Comparison of ENCODE assay signal across 1 cellular context in the genomic region with DNA sequence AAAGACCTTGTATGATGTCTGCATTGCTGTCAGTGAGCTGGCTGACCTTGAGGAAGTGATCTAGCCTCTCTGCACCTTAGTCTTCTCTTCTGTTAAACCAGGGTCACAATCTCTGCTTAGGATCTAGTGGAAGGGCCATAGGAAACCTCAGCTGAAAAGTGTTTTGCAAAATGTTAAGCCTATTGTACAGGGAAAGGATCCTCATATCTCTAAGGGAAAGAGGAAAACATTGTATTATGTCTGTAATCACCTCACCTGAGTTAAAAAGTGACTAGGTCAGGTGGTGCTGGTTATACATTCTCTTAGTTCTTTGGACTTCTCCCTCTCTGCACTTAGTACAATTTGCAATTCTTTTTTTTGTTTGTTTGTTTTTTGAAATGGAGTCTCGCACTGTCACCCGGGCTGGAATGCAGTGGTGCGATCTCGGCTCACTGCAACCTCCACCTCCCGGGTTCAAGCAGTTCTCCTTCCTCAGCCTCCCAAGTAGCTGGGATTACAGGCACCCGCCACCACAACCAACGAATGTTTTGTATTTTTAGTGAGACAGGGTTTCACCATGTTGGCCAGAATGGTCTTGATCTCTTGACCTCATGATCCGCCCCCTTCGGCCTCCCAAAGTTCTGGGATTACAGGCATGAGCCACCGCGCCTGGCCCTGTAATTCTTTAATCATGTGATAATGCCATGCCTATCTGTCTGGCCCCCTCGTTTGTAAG.
TF ChIP-seq lines count a peak whose summit lies in the region.

No MANE protein-coding gene starts in this region.

TF ChIP-seq in HepG2, 621 proteins besides CTCF, POLR2A, EP300 and RAD21 (continued from another document and continues in another):
- TF ChIP-seq, protein P1, sequence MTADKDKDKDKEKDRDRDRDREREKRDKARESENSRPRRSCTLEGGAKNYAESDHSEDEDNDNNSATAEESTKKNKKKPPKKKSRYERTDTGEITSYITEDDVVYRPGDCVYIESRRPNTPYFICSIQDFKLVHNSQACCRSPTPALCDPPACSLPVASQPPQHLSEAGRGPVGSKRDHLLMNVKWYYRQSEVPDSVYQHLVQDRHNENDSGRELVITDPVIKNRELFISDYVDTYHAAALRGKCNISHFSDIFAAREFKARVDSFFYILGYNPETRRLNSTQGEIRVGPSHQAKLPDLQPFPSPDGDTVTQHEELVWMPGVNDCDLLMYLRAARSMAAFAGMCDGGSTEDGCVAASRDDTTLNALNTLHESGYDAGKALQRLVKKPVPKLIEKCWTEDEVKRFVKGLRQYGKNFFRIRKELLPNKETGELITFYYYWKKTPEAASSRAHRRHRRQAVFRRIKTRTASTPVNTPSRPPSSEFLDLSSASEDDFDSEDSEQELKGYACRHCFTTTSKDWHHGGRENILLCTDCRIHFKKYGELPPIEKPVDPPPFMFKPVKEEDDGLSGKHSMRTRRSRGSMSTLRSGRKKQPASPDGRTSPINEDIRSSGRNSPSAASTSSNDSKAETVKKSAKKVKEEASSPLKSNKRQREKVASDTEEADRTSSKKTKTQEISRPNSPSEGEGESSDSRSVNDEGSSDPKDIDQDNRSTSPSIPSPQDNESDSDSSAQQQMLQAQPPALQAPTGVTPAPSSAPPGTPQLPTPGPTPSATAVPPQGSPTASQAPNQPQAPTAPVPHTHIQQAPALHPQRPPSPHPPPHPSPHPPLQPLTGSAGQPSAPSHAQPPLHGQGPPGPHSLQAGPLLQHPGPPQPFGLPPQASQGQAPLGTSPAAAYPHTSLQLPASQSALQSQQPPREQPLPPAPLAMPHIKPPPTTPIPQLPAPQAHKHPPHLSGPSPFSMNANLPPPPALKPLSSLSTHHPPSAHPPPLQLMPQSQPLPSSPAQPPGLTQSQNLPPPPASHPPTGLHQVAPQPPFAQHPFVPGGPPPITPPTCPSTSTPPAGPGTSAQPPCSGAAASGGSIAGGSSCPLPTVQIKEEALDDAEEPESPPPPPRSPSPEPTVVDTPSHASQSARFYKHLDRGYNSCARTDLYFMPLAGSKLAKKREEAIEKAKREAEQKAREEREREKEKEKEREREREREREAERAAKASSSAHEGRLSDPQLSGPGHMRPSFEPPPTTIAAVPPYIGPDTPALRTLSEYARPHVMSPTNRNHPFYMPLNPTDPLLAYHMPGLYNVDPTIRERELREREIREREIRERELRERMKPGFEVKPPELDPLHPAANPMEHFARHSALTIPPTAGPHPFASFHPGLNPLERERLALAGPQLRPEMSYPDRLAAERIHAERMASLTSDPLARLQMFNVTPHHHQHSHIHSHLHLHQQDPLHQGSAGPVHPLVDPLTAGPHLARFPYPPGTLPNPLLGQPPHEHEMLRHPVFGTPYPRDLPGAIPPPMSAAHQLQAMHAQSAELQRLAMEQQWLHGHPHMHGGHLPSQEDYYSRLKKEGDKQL (CRISPR knock-in tag; IDR thresholded peaks at IDR 0.05; ENCODE audit: low read depth): 0 out of 2 replicates have a peak, but pooled peaks have one; percentile 22
- TF ChIP-seq, protein P2, sequence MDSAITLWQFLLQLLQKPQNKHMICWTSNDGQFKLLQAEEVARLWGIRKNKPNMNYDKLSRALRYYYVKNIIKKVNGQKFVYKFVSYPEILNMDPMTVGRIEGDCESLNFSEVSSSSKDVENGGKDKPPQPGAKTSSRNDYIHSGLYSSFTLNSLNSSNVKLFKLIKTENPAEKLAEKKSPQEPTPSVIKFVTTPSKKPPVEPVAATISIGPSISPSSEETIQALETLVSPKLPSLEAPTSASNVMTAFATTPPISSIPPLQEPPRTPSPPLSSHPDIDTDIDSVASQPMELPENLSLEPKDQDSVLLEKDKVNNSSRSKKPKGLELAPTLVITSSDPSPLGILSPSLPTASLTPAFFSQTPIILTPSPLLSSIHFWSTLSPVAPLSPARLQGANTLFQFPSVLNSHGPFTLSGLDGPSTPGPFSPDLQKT (CRISPR knock-in tag; IDR thresholded peaks at IDR 0.05; ENCODE audit: borderline replicate concordance): no peak
- TF ChIP-seq, protein P3, sequence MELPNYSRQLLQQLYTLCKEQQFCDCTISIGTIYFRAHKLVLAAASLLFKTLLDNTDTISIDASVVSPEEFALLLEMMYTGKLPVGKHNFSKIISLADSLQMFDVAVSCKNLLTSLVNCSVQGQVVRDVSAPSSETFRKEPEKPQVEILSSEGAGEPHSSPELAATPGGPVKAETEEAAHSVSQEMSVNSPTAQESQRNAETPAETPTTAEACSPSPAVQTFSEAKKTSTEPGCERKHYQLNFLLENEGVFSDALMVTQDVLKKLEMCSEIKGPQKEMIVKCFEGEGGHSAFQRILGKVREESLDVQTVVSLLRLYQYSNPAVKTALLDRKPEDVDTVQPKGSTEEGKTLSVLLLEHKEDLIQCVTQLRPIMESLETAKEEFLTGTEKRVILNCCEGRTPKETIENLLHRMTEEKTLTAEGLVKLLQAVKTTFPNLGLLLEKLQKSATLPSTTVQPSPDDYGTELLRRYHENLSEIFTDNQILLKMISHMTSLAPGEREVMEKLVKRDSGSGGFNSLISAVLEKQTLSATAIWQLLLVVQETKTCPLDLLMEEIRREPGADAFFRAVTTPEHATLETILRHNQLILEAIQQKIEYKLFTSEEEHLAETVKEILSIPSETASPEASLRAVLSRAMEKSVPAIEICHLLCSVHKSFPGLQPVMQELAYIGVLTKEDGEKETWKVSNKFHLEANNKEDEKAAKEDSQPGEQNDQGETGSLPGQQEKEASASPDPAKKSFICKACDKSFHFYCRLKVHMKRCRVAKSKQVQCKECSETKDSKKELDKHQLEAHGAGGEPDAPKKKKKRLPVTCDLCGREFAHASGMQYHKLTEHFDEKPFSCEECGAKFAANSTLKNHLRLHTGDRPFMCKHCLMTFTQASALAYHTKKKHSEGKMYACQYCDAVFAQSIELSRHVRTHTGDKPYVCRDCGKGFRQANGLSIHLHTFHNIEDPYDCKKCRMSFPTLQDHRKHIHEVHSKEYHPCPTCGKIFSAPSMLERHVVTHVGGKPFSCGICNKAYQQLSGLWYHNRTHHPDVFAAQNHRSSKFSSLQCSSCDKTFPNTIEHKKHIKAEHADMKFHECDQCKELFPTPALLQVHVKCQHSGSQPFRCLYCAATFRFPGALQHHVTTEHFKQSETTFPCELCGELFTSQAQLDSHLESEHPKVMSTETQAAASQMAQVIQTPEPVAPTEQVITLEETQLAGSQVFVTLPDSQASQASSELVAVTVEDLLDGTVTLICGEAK (IDR thresholded peaks at IDR 0.05): no peak
- TF ChIP-seq, protein P3 (CRISPR knock-in tag; IDR thresholded peaks at IDR 0.05): peak; percentile 76
- TF ChIP-seq NR2F1 (CRISPR knock-in tag; IDR thresholded peaks at IDR 0.05): peak; percentile 13 to 76; a peak in 3 of 4 replicates
- peak; percentile 71 for TF ChIP-seq CBX1 (IDR thresholded peaks at IDR 0.05; ENCODE audit: low read depth)
- no peak for TF ChIP-seq EZH2 (conservative IDR thresholded peaks at IDR 0.05; ENCODE audit: low read depth, low read length)
- TF ChIP-seq, protein P4, sequence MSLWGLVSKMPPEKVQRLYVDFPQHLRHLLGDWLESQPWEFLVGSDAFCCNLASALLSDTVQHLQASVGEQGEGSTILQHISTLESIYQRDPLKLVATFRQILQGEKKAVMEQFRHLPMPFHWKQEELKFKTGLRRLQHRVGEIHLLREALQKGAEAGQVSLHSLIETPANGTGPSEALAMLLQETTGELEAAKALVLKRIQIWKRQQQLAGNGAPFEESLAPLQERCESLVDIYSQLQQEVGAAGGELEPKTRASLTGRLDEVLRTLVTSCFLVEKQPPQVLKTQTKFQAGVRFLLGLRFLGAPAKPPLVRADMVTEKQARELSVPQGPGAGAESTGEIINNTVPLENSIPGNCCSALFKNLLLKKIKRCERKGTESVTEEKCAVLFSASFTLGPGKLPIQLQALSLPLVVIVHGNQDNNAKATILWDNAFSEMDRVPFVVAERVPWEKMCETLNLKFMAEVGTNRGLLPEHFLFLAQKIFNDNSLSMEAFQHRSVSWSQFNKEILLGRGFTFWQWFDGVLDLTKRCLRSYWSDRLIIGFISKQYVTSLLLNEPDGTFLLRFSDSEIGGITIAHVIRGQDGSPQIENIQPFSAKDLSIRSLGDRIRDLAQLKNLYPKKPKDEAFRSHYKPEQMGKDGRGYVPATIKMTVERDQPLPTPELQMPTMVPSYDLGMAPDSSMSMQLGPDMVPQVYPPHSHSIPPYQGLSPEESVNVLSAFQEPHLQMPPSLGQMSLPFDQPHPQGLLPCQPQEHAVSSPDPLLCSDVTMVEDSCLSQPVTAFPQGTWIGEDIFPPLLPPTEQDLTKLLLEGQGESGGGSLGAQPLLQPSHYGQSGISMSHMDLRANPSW (CRISPR knock-in tag; IDR thresholded peaks at IDR 0.05; ENCODE audit: borderline replicate concordance): 0 out of 2 replicates have a peak, but pooled peaks have one; percentile 55
- TF ChIP-seq FOXP1 (IDR thresholded peaks at IDR 0.05): peak; percentile 76; the same call in 1 of the 2 replicates
- peak; percentile 94 for TF ChIP-seq FOXP1 (CRISPR knock-in tag; IDR thresholded peaks at IDR 0.05)
- TF ChIP-seq NFRKB (IDR thresholded peaks at IDR 0.05): no peak
- TF ChIP-seq GATAD1 (CRISPR knock-in tag; IDR thresholded peaks at IDR 0.05): peak; percentile 58; the same call in 1 of the 2 replicates
- peak; percentile 15; the same call in 1 of the 2 replicates for TF ChIP-seq HOXD1 (CRISPR knock-in tag; IDR thresholded peaks at IDR 0.05)
- TF ChIP-seq REL (CRISPR knock-in tag; conservative IDR thresholded peaks at IDR 0.05): no peak
- peak; percentile 70; the same call in 1 of the 2 replicates for TF ChIP-seq ZNF317 (CRISPR knock-in tag; IDR thresholded peaks at IDR 0.05)
- TF ChIP-seq ZNF263 (CRISPR knock-in tag; IDR thresholded peaks at IDR 0.05): no peak
- no peak for TF ChIP-seq ZNF530 (CRISPR knock-in tag; IDR thresholded peaks at IDR 0.05; ENCODE audit: low read depth)
- TF ChIP-seq, protein P5, sequence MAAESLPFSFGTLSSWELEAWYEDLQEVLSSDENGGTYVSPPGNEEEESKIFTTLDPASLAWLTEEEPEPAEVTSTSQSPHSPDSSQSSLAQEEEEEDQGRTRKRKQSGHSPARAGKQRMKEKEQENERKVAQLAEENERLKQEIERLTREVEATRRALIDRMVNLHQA (CRISPR knock-in tag; IDR thresholded peaks at IDR 0.05): no peak
- TF ChIP-seq KLF13 (CRISPR knock-in tag; IDR thresholded peaks at IDR 0.05): no peak
- TF ChIP-seq, protein P6, sequence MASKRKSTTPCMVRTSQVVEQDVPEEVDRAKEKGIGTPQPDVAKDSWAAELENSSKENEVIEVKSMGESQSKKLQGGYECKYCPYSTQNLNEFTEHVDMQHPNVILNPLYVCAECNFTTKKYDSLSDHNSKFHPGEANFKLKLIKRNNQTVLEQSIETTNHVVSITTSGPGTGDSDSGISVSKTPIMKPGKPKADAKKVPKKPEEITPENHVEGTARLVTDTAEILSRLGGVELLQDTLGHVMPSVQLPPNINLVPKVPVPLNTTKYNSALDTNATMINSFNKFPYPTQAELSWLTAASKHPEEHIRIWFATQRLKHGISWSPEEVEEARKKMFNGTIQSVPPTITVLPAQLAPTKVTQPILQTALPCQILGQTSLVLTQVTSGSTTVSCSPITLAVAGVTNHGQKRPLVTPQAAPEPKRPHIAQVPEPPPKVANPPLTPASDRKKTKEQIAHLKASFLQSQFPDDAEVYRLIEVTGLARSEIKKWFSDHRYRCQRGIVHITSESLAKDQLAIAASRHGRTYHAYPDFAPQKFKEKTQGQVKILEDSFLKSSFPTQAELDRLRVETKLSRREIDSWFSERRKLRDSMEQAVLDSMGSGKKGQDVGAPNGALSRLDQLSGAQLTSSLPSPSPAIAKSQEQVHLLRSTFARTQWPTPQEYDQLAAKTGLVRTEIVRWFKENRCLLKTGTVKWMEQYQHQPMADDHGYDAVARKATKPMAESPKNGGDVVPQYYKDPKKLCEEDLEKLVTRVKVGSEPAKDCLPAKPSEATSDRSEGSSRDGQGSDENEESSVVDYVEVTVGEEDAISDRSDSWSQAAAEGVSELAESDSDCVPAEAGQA (IDR thresholded peaks at IDR 0.05; ENCODE audit: low read depth): 0 out of 2 replicates have a peak, but pooled peaks have one; percentile 9
- TF ChIP-seq, protein P6 (CRISPR knock-in tag; IDR thresholded peaks at IDR 0.05; ENCODE audit: borderline replicate concordance): no peak
- peak; percentile 86; the same call in 1 of the 2 replicates for TF ChIP-seq MEF2D (CRISPR knock-in tag; IDR thresholded peaks at IDR 0.05)
- TF ChIP-seq DNMT3B (CRISPR knock-in tag; conservative IDR thresholded peaks at IDR 0.05): 0 out of 2 replicates have a peak, but pooled peaks have one; percentile 67
- no peak; the same call in 1 of the 2 replicates for TF ChIP-seq SMAD1 (CRISPR knock-in tag; IDR thresholded peaks at IDR 0.05; ENCODE audit: borderline replicate concordance, low read depth)
- TF ChIP-seq GLI4 (CRISPR knock-in tag; IDR thresholded peaks at IDR 0.05; ENCODE audit: borderline replicate concordance): 0 out of 2 replicates have a peak, but pooled peaks have one; percentile 59
